ENCODE assay signal across 8 cellular contexts in the genomic region with DNA sequence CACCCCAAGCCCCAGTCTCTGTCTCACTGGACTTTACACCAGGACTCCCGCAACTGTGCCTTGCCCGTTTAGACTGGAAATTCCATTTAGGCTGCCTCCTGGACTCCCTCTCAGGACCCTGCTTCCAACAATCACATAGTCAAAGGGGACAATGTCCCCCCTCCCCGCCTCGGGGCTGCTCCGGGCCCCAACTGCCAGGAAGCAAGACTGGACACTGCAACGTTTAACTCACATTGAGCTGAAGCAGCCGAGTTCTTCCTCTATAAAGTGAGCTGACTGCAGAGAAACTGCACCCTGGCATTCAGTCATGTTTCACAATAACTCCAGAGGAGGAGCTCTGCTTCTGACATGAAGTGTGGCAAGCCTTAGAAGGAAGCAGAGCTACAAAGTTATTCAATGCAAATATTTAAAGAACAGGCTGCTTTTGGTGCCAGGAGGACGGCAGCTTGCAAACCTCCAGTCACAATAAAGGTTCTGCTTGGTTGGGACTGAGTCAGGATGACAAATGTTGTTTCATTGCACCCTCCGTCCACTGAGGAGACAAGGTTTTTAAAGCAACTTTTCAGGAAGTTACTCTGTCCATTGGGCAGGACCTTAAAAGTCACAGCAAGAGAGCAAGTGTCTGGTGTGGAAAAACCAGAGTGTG. TPM values are rescaled to one million over a fixed set of nuclear protein-coding genes. Genes with fewer than 3 reads are reported as not detected.
DNase-seq lines count a peak whose midpoint lies in the region; ATAC-seq and TF ChIP-seq lines count a peak whose summit lies in the region.

No MANE protein-coding gene starts in this region.

- 0% methylated on average over 7 of the region's 9 CpGs for WGBS in mammary epithelial cell (ENCODE audit: low coverage, missing lambda C conversion rate)
- WGBS in thymus, result 70% methylated on average over 9 of the region's 9 CpGs

- ATAC-seq in left lung (peak; percentile 80), GM21367 (IDR thresholded peaks at IDR 0.05; ENCODE audit: unreplicated experiment) (no peak)

- TF ChIP-seq CTCF in mammary epithelial cell (conservative IDR thresholded peaks at IDR 0.05 in 1 of 2, IDR thresholded peaks at IDR 0.05 in 1 of 2; ENCODE audit: extremely low read depth in 1 of 2, insufficient read depth in 1 of 2, low read depth in 1 of 2, low read length in 2 of 2) (no peak), left lung (IDR thresholded peaks at IDR 0.05) (no peak)

- peak; percentile 96 for DNase-seq in AML-193 (lab: John Stamatoyannopoulos, UW)
- DNase-seq in M059J (ENCODE audit: low read depth), result peak; percentile 88
- peak; percentile 90 for DNase-seq in mammary epithelial cell
- DNase-seq in left lung, result peak; percentile 61 to 81
- DNase-seq in central memory CD4-positive, alpha-beta T cell, result no peak
- DNase-seq in activated naive CD4-positive, alpha-beta T cell treated with anti-CD3 and anti-CD28 coated beads, Interleukin-2, amount 50 U/mL, for 16 hours, result no peak

- H3K9me3 ChIP-seq in mammary epithelial cell (replicated peaks; ENCODE audit: insufficient read depth, low read length) (no peaks in the 10 kb centered on the region), left lung (no peaks in the 10 kb centered on the region), thymus (ENCODE audit: control insufficient read depth) (no peaks in the 10 kb centered on the region)

- H3K4me1 ChIP-seq in mammary epithelial cell (ENCODE audit: insufficient read depth, low read length) (peaks cover 67% of the 10 kb centered on the region), left lung (peaks cover 60 to 100% of the 10 kb centered on the region in 2 donors), thymus (ENCODE audit: control insufficient read depth, insufficient read depth, low read length) (no peaks in the 10 kb centered on the region)

- H2AFZ ChIP-seq in mammary epithelial cell (ENCODE audit: low read depth, low read length), result no peak overlapping the region

- no peaks in the 10 kb centered on the region for H3K36me3 ChIP-seq in mammary epithelial cell (ENCODE audit: insufficient read depth, low read length)
- no peaks in the 10 kb centered on the region for H3K36me3 ChIP-seq in left lung
- H3K36me3 ChIP-seq in thymus (ENCODE audit: control insufficient read depth, insufficient read depth), result no peaks in the 10 kb centered on the region

- H3K27me3 ChIP-seq in mammary epithelial cell (ENCODE audit: insufficient read depth, low read length) (no peaks in the 10 kb centered on the region), left lung (no peaks in the 10 kb centered on the region), thymus (ENCODE audit: control insufficient read depth, insufficient read depth) (no peaks in the 10 kb centered on the region)

- peaks cover 96% of the 10 kb centered on the region for H3K79me2 ChIP-seq in mammary epithelial cell (ENCODE audit: insufficient read depth, low read length)

- CTCF ChIA-PET in mammary epithelial cell (lab: Charles Lee; ENCODE audit: low non-redundant PET), result interaction anchor here (0.5 to 0.6 kb wide), 3 partner anchors 14 to 39 kb away, joined by 3 to 5 read pairs (median 3); a partner anchor contains a TSS

- BruUV-seq in mammary epithelial cell (replicated peaks; lab: Mats Ljungman, UMichigan), result no TSS peak

- H3K9ac ChIP-seq in mammary epithelial cell (ENCODE audit: insufficient read depth, low read length), result peak overlapping the region; percentile 8

- H3K4me3 ChIP-seq in mammary epithelial cell (replicated peaks in 1 of 3; ENCODE audit: insufficient read depth in 1 of 3, low read depth in 2 of 3, low read length in 3 of 3) (peak overlapping the region in 1 of 3 experiments; percentile 37), left lung (peak overlapping the region in 1 of 2 donors; percentile 13), thymus (ENCODE audit: low read length) (no peak overlapping the region)

- H3K4me2 ChIP-seq in mammary epithelial cell (ENCODE audit: insufficient read depth, low read depth, low read length), result peak overlapping the region; percentile 61

- dilution Hi-C loops in mammary epithelial cell (cut with HindIII; ENCODE audit: low sequenced_read_pairs), result no loop called here

- intact Hi-C loops in mammary epithelial cell (cut with micrococcal nuclease) (no loop called here), left lung (cut with DNase I) (no loop called here)

- H4K20me1 ChIP-seq in mammary epithelial cell (ENCODE audit: insufficient read depth, low read length), result no peaks in the 10 kb centered on the region

- in situ Hi-C loops in mammary epithelial cell (cut with MboI; ENCODE audit: low sequenced_read_pairs in 2 of 2), result no loop called here

- H3K27ac ChIP-seq in mammary epithelial cell (ENCODE audit: insufficient read depth, low read depth, low read length) (peak overlapping the region; percentile 49), left lung (peak overlapping the region; percentile 79 to 90), thymus (ENCODE audit: low read depth) (peak overlapping the region; percentile 22)

RNA-seq across cellular contexts. Expression of a gene that starts 19.9 kb away (rescaled TPM):
- total RNA-seq in M059J (2014; rRNA removed; shearing (Covaris generic)), result 31.0 and 51.0 TPM in 2 replicates
- 10 to 100 TPM; 69.8 to 80.0 TPM for total RNA-seq in mammary epithelial cell
- polyA plus RNA-seq in mammary epithelial cell, result 64.2 TPM
- polyA minus RNA-seq in mammary epithelial cell, result 37.8 TPM
- 100 to 1,000 TPM; 119 to 149 TPM for total RNA-seq in left lung
- polyA plus RNA-seq in thymus, result 36.0 TPM

Comparison
In these comparisons a context has a peak if more than half of its experiments do, and no peak if none do; other contexts are left out.
1. DNase-seq: peak in AML-193 (2 of 2), M059J (single experiment), mammary epithelial cell (single experiment) and left lung (2 of 2); none in central memory CD4-positive, alpha-beta T cell (single experiment) and activated naive CD4-positive, alpha-beta T cell treated with anti-CD3 and anti-CD28 coated beads, Interleukin-2, amount 50 U/mL, for 16 hours (single experiment).
2. H3K27ac ChIP-seq: peak in every context shown above with its lines; median percentile 84 in left lung; 49 in mammary epithelial cell; 22 in thymus.